In genomic region chr20:22762576-22763256, GRCh38 we compare ENCODE assay signal across 13 cellular contexts.
A peak's percentile ranks its signal among the peaks of the same experiment; 100 is the strongest.
DNase-seq lines count a peak whose midpoint lies in the region; TF ChIP-seq lines count a peak whose summit lies in the region.
"Had no signal": no experiment of that assay in that cellular context is flagged by ENCODE, and none has a peak within 500 bp of the region (broad histone marks: within the 10 kb centered on the region; RNA-seq: fewer than 3 reads in every experiment).

No MANE protein-coding gene starts in this region.

- no peak overlapping the region for H3K4me3 ChIP-seq in urinary bladder (ENCODE audit: low read depth, low read length)
- H3K4me3 ChIP-seq: pancreas had no signal

- H3K4me1 Mint-ChIP-seq in mesothelial cell of epicardium = peaks cover 14% of the 10 kb centered on the region
- H3K4me1 Mint-ChIP-seq: endodermal cell had no signal

- H3K9me3 Mint-ChIP-seq in mesothelial cell of epicardium = no peaks in the 10 kb centered on the region
- H3K9me3 Mint-ChIP-seq: CD8-positive, alpha-beta T cell; endodermal cell had no signal

- H3K4me3 Mint-ChIP-seq in mesothelial cell of epicardium = no peak overlapping the region
- H3K4me3 Mint-ChIP-seq: CD8-positive, alpha-beta T cell; endodermal cell had no signal

- TF ChIP-seq CTCF in mesothelial cell of epicardium (IDR thresholded peaks at IDR 0.05; ENCODE audit: unreplicated experiment) = no peak

- no peaks in the 10 kb centered on the region for H3K4me1 ChIP-seq in urinary bladder (ENCODE audit: insufficient read depth)
- H3K4me1 ChIP-seq: pancreas had no signal

- H3K36me3 Mint-ChIP-seq in mesothelial cell of epicardium = no peaks in the 10 kb centered on the region
- H3K36me3 Mint-ChIP-seq: CD8-positive, alpha-beta T cell had no signal

- WGBS in urinary bladder = 67% methylated on average over 6 of the region's 6 CpGs

- H3K27me3 Mint-ChIP-seq in mesothelial cell of epicardium (ENCODE audit: low read depth) = peaks cover 3% of the 10 kb centered on the region

- H3K27ac Mint-ChIP-seq in mesothelial cell of epicardium = peak overlapping the region; percentile 77
- H3K27ac Mint-ChIP-seq: CD8-positive, alpha-beta T cell; endodermal cell had no signal

- DNase-seq in RPMI7951 (ENCODE audit: low read depth) (peak; percentile 39), dermis blood vessel endothelial cell (peak; percentile 9), mesothelial cell of epicardium (ENCODE audit: low spot score in 2 of 2, unreplicated experiment in 2 of 2) (no peak), pons (ENCODE audit: low spot score) (no peak), OCI-M1 (lab: John Stamatoyannopoulos, UW) (no peak)
- DNase-seq in stimulated activated CD4-positive, alpha-beta T cell treated with anti-CD3 and anti-CD28 coated beads, Interleukin-1b, Interleukin-23, amount 100 ng/mL, for 48 hours = no peak
- DNase-seq: CD8-positive, alpha-beta T cell; endodermal cell; NCI-H1694; pancreas; stimulated activated CD4-positive, alpha-beta T cell treated with anti-CD3 and anti-CD28 coated beads, Interleukin-4, amount 100 ng/mL, for 1 hour; stimulated activated naive CD4-positive, alpha-beta T cell had no signal

- H3K36me3 ChIP-seq in urinary bladder (ENCODE audit: insufficient read depth) = no peaks in the 10 kb centered on the region
- H3K36me3 ChIP-seq: pancreas had no signal

- H3K27ac ChIP-seq in urinary bladder (ENCODE audit: low read depth) = peak overlapping the region; percentile 69
- H3K27ac ChIP-seq: pancreas had no signal

Comparison
In these comparisons a context has a peak if more than half of its experiments do, and no peak if none do; other contexts are left out.
1. DNase-seq: peak in RPMI7951 (single experiment) and dermis blood vessel endothelial cell (single experiment); none in mesothelial cell of epicardium (0 of 2), pons (single experiment), OCI-M1 (single experiment) and stimulated activated CD4-positive, alpha-beta T cell treated with anti-CD3 and anti-CD28 coated beads, Interleukin-1b, Interleukin-23, amount 100 ng/mL, for 48 hours (single experiment).